In genomic region chr4:26839534-26839951, GRCh38 we compare ENCODE assay signal across 1 cellular context.
TF ChIP-seq lines count a peak whose summit lies in the region.

No MANE protein-coding gene starts in this region.

TF ChIP-seq in H1, 55 proteins besides CTCF, POLR2A, EP300 and RAD21 (continued from another document):
- TF ChIP-seq, protein P1, sequence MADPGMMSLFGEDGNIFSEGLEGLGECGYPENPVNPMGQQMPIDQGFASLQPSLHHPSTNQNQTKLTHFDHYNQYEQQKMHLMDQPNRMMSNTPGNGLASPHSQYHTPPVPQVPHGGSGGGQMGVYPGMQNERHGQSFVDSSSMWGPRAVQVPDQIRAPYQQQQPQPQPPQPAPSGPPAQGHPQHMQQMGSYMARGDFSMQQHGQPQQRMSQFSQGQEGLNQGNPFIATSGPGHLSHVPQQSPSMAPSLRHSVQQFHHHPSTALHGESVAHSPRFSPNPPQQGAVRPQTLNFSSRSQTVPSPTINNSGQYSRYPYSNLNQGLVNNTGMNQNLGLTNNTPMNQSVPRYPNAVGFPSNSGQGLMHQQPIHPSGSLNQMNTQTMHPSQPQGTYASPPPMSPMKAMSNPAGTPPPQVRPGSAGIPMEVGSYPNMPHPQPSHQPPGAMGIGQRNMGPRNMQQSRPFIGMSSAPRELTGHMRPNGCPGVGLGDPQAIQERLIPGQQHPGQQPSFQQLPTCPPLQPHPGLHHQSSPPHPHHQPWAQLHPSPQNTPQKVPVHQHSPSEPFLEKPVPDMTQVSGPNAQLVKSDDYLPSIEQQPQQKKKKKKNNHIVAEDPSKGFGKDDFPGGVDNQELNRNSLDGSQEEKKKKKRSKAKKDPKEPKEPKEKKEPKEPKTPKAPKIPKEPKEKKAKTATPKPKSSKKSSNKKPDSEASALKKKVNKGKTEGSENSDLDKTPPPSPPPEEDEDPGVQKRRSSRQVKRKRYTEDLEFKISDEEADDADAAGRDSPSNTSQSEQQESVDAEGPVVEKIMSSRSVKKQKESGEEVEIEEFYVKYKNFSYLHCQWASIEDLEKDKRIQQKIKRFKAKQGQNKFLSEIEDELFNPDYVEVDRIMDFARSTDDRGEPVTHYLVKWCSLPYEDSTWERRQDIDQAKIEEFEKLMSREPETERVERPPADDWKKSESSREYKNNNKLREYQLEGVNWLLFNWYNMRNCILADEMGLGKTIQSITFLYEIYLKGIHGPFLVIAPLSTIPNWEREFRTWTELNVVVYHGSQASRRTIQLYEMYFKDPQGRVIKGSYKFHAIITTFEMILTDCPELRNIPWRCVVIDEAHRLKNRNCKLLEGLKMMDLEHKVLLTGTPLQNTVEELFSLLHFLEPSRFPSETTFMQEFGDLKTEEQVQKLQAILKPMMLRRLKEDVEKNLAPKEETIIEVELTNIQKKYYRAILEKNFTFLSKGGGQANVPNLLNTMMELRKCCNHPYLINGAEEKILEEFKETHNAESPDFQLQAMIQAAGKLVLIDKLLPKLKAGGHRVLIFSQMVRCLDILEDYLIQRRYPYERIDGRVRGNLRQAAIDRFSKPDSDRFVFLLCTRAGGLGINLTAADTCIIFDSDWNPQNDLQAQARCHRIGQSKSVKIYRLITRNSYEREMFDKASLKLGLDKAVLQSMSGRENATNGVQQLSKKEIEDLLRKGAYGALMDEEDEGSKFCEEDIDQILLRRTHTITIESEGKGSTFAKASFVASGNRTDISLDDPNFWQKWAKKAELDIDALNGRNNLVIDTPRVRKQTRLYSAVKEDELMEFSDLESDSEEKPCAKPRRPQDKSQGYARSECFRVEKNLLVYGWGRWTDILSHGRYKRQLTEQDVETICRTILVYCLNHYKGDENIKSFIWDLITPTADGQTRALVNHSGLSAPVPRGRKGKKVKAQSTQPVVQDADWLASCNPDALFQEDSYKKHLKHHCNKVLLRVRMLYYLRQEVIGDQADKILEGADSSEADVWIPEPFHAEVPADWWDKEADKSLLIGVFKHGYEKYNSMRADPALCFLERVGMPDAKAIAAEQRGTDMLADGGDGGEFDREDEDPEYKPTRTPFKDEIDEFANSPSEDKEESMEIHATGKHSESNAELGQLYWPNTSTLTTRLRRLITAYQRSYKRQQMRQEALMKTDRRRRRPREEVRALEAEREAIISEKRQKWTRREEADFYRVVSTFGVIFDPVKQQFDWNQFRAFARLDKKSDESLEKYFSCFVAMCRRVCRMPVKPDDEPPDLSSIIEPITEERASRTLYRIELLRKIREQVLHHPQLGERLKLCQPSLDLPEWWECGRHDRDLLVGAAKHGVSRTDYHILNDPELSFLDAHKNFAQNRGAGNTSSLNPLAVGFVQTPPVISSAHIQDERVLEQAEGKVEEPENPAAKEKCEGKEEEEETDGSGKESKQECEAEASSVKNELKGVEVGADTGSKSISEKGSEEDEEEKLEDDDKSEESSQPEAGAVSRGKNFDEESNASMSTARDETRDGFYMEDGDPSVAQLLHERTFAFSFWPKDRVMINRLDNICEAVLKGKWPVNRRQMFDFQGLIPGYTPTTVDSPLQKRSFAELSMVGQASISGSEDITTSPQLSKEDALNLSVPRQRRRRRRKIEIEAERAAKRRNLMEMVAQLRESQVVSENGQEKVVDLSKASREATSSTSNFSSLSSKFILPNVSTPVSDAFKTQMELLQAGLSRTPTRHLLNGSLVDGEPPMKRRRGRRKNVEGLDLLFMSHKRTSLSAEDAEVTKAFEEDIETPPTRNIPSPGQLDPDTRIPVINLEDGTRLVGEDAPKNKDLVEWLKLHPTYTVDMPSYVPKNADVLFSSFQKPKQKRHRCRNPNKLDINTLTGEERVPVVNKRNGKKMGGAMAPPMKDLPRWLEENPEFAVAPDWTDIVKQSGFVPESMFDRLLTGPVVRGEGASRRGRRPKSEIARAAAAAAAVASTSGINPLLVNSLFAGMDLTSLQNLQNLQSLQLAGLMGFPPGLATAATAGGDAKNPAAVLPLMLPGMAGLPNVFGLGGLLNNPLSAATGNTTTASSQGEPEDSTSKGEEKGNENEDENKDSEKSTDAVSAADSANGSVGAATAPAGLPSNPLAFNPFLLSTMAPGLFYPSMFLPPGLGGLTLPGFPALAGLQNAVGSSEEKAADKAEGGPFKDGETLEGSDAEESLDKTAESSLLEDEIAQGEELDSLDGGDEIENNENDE (IDR thresholded peaks at IDR 0.05; ENCODE audit: insufficient replicate concordance, low read length): no peak
